In genomic region chr11:16612234-16612571, GRCh38 we compare ENCODE assay signal across 19 cellular contexts.
A peak's percentile ranks its signal among the peaks of the same experiment; 100 is the strongest.
DNase-seq lines count a peak whose midpoint lies in the region; ATAC-seq and TF ChIP-seq lines count a peak whose summit lies in the region.
"Had no signal": no experiment of that assay in that cellular context is flagged by ENCODE, and none has a peak within 500 bp of the region (broad histone marks: within the 10 kb centered on the region; RNA-seq: fewer than 3 reads in every experiment).

No MANE protein-coding gene starts in this region.

- peaks cover 28% of the 10 kb centered on the region for H3K4me1 Mint-ChIP-seq in stimulated activated naive CD8-positive, alpha-beta T cell treated with anti-CD3 and anti-CD28 coated beads, Interleukin-15, Interleukin-2, amounts not matched to agents 100 ng/mL and 50 ng/mL, for 24 hours (ENCODE audit: low read depth)
- H3K4me1 Mint-ChIP-seq in stimulated activated naive CD8-positive, alpha-beta T cell treated with anti-CD3 and anti-CD28 coated beads, Interleukin-15, amount 100 ng/mL, for 72 hours = peaks cover 36% of the 10 kb centered on the region
- H3K4me1 Mint-ChIP-seq in nephron progenitor cell = peaks cover 34% of the 10 kb centered on the region
- peaks cover 23 to 34% (median 32%) of the 10 kb centered on the region in 3 donors for H3K4me1 Mint-ChIP-seq in CD8-positive, alpha-beta memory T cell

- DNase-seq in stimulated activated naive CD8-positive, alpha-beta T cell treated with anti-CD3 and anti-CD28 coated beads, Interleukin-15, amount 100 ng/mL, for 72 hours = no peak
- DNase-seq in coronary artery (ENCODE audit: low spot score) (no peak), nephron progenitor cell (no peak), NCI-H524 treated with DMSO at 0.1 percent for 48 hours (lab: John Stamatoyannopoulos, UW) (no peak), COR-L47 (lab: John Stamatoyannopoulos, UW) (no peak)
- no peak for DNase-seq in CD8-positive, alpha-beta memory T cell
- DNase-seq: activated naive CD4-positive, alpha-beta T cell treated with anti-CD3 and anti-CD28 coated beads, Interleukin-2, amount 50 U/mL, for 16 hours; activated T-cell treated with anti-CD3 and anti-CD28 coated beads, Interleukin-2, amount 50 U/mL, for 4 hours; CD4-positive, CD25-positive, alpha-beta regulatory T cell; DMS79; effector memory CD8-positive, alpha-beta T cell; left colon; MG63; naive thymus-derived CD4-positive, alpha-beta T cell had no signal

- peaks cover 18% of the 10 kb centered on the region for H3K4me1 ChIP-seq in CD8-positive, alpha-beta memory T cell (ENCODE audit: insufficient read depth, low read length)
- H3K4me1 ChIP-seq: parathyroid adenoma had no signal

- H3K36me3 Mint-ChIP-seq in stimulated activated naive CD8-positive, alpha-beta T cell treated with anti-CD3 and anti-CD28 coated beads, Interleukin-15, Interleukin-2, amounts not matched to agents 100 ng/mL and 50 ng/mL, for 24 hours (ENCODE audit: low read depth) = no peaks in the 10 kb centered on the region
- no peaks in the 10 kb centered on the region for H3K36me3 Mint-ChIP-seq in nephron progenitor cell (ENCODE audit: low read depth)
- no peaks in the 10 kb centered on the region for H3K36me3 Mint-ChIP-seq in CD8-positive, alpha-beta memory T cell
- H3K36me3 Mint-ChIP-seq: CD4-positive, CD25-positive, alpha-beta regulatory T cell had no signal

- peaks cover 48% of the 10 kb centered on the region for H3K27me3 ChIP-seq in CD8-positive, alpha-beta memory T cell (ENCODE audit: insufficient read depth, low read length, poor library complexity, severe bottlenecking)

- H3K36me3 ChIP-seq in CD8-positive, alpha-beta memory T cell (ENCODE audit: insufficient read depth, low read length) = no peaks in the 10 kb centered on the region
- H3K36me3 ChIP-seq: ascending aorta, MG63, Peyer's patch, suprapubic skin had no signal

- H3K4me3 Mint-ChIP-seq in stimulated activated naive CD8-positive, alpha-beta T cell treated with anti-CD3 and anti-CD28 coated beads, Interleukin-15, Interleukin-2, amounts not matched to agents 100 ng/mL and 50 ng/mL, for 24 hours = no peak overlapping the region
- no peak overlapping the region for H3K4me3 Mint-ChIP-seq in stimulated activated naive CD8-positive, alpha-beta T cell treated with anti-CD3 and anti-CD28 coated beads, Interleukin-15, amount 100 ng/mL, for 72 hours
- peak overlapping the region; percentile 87 for H3K4me3 Mint-ChIP-seq in nephron progenitor cell
- H3K4me3 Mint-ChIP-seq in CD8-positive, alpha-beta memory T cell = peak overlapping the region in 2 of 7 donors; percentile 5 to 16
- H3K4me3 Mint-ChIP-seq: activated T-cell treated with anti-CD3 and anti-CD28 coated beads, Interleukin-2, amount 50 U/mL, for 4 hours had no signal

- H3K4me3 ChIP-seq in coronary artery = peak overlapping the region; percentile 75
- no peak overlapping the region for H3K4me3 ChIP-seq in CD8-positive, alpha-beta memory T cell (ENCODE audit: low read length)
- H3K4me3 ChIP-seq: MG63 had no signal

- no peak overlapping the region for H3K27ac ChIP-seq in coronary artery
- H3K27ac ChIP-seq in CD8-positive, alpha-beta memory T cell (ENCODE audit: low read depth, low read length) = no peak overlapping the region
- H3K27ac ChIP-seq: ascending aorta, parathyroid adenoma, suprapubic skin had no signal

- CTCF ChIA-PET in CD8-positive, alpha-beta memory T cell (lab: Charles Lee) = no interaction called here

- H3K9me3 ChIP-seq in CD8-positive, alpha-beta memory T cell (ENCODE audit: low read length) = no peaks in the 10 kb centered on the region
- H3K9me3 ChIP-seq: ascending aorta, MG63, Peyer's patch, suprapubic skin had no signal

- H3K9me3 Mint-ChIP-seq in stimulated activated naive CD8-positive, alpha-beta T cell treated with anti-CD3 and anti-CD28 coated beads, Interleukin-15, Interleukin-2, amounts not matched to agents 100 ng/mL and 50 ng/mL, for 24 hours = no peaks in the 10 kb centered on the region
- H3K9me3 Mint-ChIP-seq in stimulated activated naive CD8-positive, alpha-beta T cell treated with anti-CD3 and anti-CD28 coated beads, Interleukin-15, amount 100 ng/mL, for 72 hours = no peaks in the 10 kb centered on the region
- no peaks in the 10 kb centered on the region for H3K9me3 Mint-ChIP-seq in nephron progenitor cell
- H3K9me3 Mint-ChIP-seq in CD8-positive, alpha-beta memory T cell = peaks cover 0 to 12% (median 6%) of the 10 kb centered on the region in 5 donors
- H3K9me3 Mint-ChIP-seq: activated T-cell treated with anti-CD3 and anti-CD28 coated beads, Interleukin-2, amount 50 U/mL, for 4 hours; effector memory CD8-positive, alpha-beta T cell had no signal

- peaks cover 53% of the 10 kb centered on the region for H3K27me3 Mint-ChIP-seq in stimulated activated naive CD8-positive, alpha-beta T cell treated with anti-CD3 and anti-CD28 coated beads, Interleukin-15, Interleukin-2, amounts not matched to agents 100 ng/mL and 50 ng/mL, for 24 hours
- H3K27me3 Mint-ChIP-seq in stimulated activated naive CD8-positive, alpha-beta T cell treated with anti-CD3 and anti-CD28 coated beads, Interleukin-15, amount 100 ng/mL, for 72 hours = peaks cover 6% of the 10 kb centered on the region
- H3K27me3 Mint-ChIP-seq in nephron progenitor cell (ENCODE audit: low read depth, poor library complexity) = peaks cover 4% of the 10 kb centered on the region
- peaks cover 39% of the 10 kb centered on the region in 2 donors for H3K27me3 Mint-ChIP-seq in CD8-positive, alpha-beta memory T cell

- ATAC-seq in stimulated activated naive CD8-positive, alpha-beta T cell treated with anti-CD3 and anti-CD28 coated beads, Interleukin-15, amount 100 ng/mL, for 72 hours = no peak
- ATAC-seq: activated T-cell treated with anti-CD3 and anti-CD28 coated beads, Interleukin-2, amount 50 U/mL, for 4 hours; effector memory CD8-positive, alpha-beta T cell; naive thymus-derived CD4-positive, alpha-beta T cell had no signal

- POLR2A ChIA-PET in CD8-positive, alpha-beta memory T cell (lab: Charles Lee) = no interaction called here

- TF ChIP-seq CTCF in coronary artery (IDR thresholded peaks at IDR 0.05) (no peak), nephron progenitor cell (IDR thresholded peaks at IDR 0.05) (no peak)

- peak overlapping the region; percentile 4 for H3K27ac Mint-ChIP-seq in stimulated activated naive CD8-positive, alpha-beta T cell treated with anti-CD3 and anti-CD28 coated beads, Interleukin-15, Interleukin-2, amounts not matched to agents 100 ng/mL and 50 ng/mL, for 24 hours
- H3K27ac Mint-ChIP-seq in stimulated activated naive CD8-positive, alpha-beta T cell treated with anti-CD3 and anti-CD28 coated beads, Interleukin-15, amount 100 ng/mL, for 72 hours = peak overlapping the region in 1 of 2 donors; percentile 14
- H3K27ac Mint-ChIP-seq in nephron progenitor cell = no peak overlapping the region
- no peak overlapping the region for H3K27ac Mint-ChIP-seq in CD8-positive, alpha-beta memory T cell
- H3K27ac Mint-ChIP-seq: effector memory CD8-positive, alpha-beta T cell had no signal
